Comparison of ENCODE assay signal across 8 cellular contexts in genomic region chr1:161201828-161202712, GRCh38. TPM values are rescaled to one million over a fixed set of nuclear protein-coding genes. Genes with fewer than 3 reads are reported as not detected.
A peak's percentile ranks its signal among the peaks of the same experiment; 100 is the strongest.
DNase-seq lines count a peak whose midpoint lies in the region; TF ChIP-seq lines count a peak whose summit lies in the region.

Gene NDUFS2, plus strand, starts transcription at chr1:161202367. Its CDS starts 19 bp downstream, at chr1:161202386.

- in situ Hi-C loops in HAP-1 (cut with MboI; ENCODE audit: low sequenced_read_pairs): no loop called here

- H3K36me3 ChIP-seq in HAP-1 (replicated peaks) (peaks cover 27% of the 10 kb centered on the region), MG63 (peaks cover 39% of the 10 kb centered on the region)

- no peaks in the 10 kb centered on the region for H3K27me3 Mint-ChIP-seq in nephron (ENCODE audit: low read depth)
- no peaks in the 10 kb centered on the region for H3K27me3 Mint-ChIP-seq in stimulated activated naive CD8-positive, alpha-beta T cell treated with anti-CD3 and anti-CD28 coated beads, Interleukin-15, Interleukin-2, amounts not matched to agents 100 ng/mL and 50 ng/mL, for 24 hours

- H3K27me3 ChIP-seq in HAP-1 (ENCODE audit: low read depth) (no peaks in the 10 kb centered on the region), MG63 (no peaks in the 10 kb centered on the region)

- DNase-seq in GDM1 (lab: John Stamatoyannopoulos, UW) (peak; percentile 95), HAP-1 (ENCODE audit: low spot score in 2 of 2) (peak; percentile 98 to 99), MG63 (peak; percentile 99), SHP77 treated with DMSO at 0.1 percent for 48 hours (lab: John Stamatoyannopoulos, UW) (peak; percentile 99), fibroblast of the aortic adventitia (ENCODE audit: low read depth) (peak; percentile 99)
- DNase-seq in activated effector memory CD4-positive, alpha-beta T cell treated with anti-CD3 and anti-CD28 coated beads, Interleukin-2, amount 50 U/mL, for 16 hours: peak; percentile 98

- H3K4me3 Mint-ChIP-seq in nephron: peak within 1 kb of the TSS; percentile 94 to 98 (median 97)
- peak within 1 kb of the TSS; percentile 90 for H3K4me3 Mint-ChIP-seq in stimulated activated naive CD8-positive, alpha-beta T cell treated with anti-CD3 and anti-CD28 coated beads, Interleukin-15, Interleukin-2, amounts not matched to agents 100 ng/mL and 50 ng/mL, for 24 hours

- H3K27ac Mint-ChIP-seq in nephron: peak within 1 kb of the TSS; percentile 92 to 97 (median 96)
- peak within 1 kb of the TSS; percentile 92 for H3K27ac Mint-ChIP-seq in stimulated activated naive CD8-positive, alpha-beta T cell treated with anti-CD3 and anti-CD28 coated beads, Interleukin-15, Interleukin-2, amounts not matched to agents 100 ng/mL and 50 ng/mL, for 24 hours

- no peaks in the 10 kb centered on the region for H3K9me3 Mint-ChIP-seq in nephron
- no peaks in the 10 kb centered on the region for H3K9me3 Mint-ChIP-seq in stimulated activated naive CD8-positive, alpha-beta T cell treated with anti-CD3 and anti-CD28 coated beads, Interleukin-15, Interleukin-2, amounts not matched to agents 100 ng/mL and 50 ng/mL, for 24 hours

- TF ChIP-seq CTCF in fibroblast of the aortic adventitia (IDR thresholded peaks at IDR 0.05; ENCODE audit: insufficient read depth, low read length): peak; percentile 26
- peak in 2 of 3 experiments; percentile 20 to 43 for TF ChIP-seq CTCF in nephron (IDR thresholded peaks at IDR 0.05; ENCODE audit: unreplicated experiment in 3 of 3)

- peaks cover 68% of the 10 kb centered on the region for H3K4me1 Mint-ChIP-seq in nephron
- peaks cover 64% of the 10 kb centered on the region for H3K4me1 Mint-ChIP-seq in stimulated activated naive CD8-positive, alpha-beta T cell treated with anti-CD3 and anti-CD28 coated beads, Interleukin-15, Interleukin-2, amounts not matched to agents 100 ng/mL and 50 ng/mL, for 24 hours (ENCODE audit: low read depth)

- no peaks in the 10 kb centered on the region for H3K9me3 ChIP-seq in HAP-1
- H3K9me3 ChIP-seq in MG63: no peaks in the 10 kb centered on the region

- H3K36me3 Mint-ChIP-seq in nephron (ENCODE audit: low read depth): peaks cover 28% of the 10 kb centered on the region
- peaks cover 34% of the 10 kb centered on the region for H3K36me3 Mint-ChIP-seq in stimulated activated naive CD8-positive, alpha-beta T cell treated with anti-CD3 and anti-CD28 coated beads, Interleukin-15, Interleukin-2, amounts not matched to agents 100 ng/mL and 50 ng/mL, for 24 hours (ENCODE audit: low read depth)

- peaks cover 26% of the 10 kb centered on the region for H3K4me1 ChIP-seq in HAP-1

- H3K4me3 ChIP-seq in HAP-1: peak within 1 kb of the TSS; percentile 63
- H3K4me3 ChIP-seq in MG63: peak within 1 kb of the TSS; percentile 92
- peak within 1 kb of the TSS; percentile 97 for H3K4me3 ChIP-seq in fibroblast of the aortic adventitia (ENCODE audit: low read depth, low read length)

RNA-seq across cellular contexts. Expression of gene NDUFS2, which starts in this region (rescaled TPM):
- total RNA-seq in MG63 (2014; rRNA removed; shearing (Covaris generic); ENCODE audit: low replicate concordance): 129 and 194 TPM in 2 replicates
- total RNA-seq in fibroblast of the aortic adventitia (ENCODE audit: low replicate concordance): 65.4 and 67.5 TPM in 2 replicates

Comparison
In these comparisons a context has a peak if more than half of its experiments do, and no peak if none do; other contexts are left out.
1. Peak in every context shown above with its lines: DNase-seq and H3K4me3 ChIP-seq.